In genomic region chr12:2214411-2214810, GRCh38 we compare ENCODE assay signal across 15 cellular contexts.
A peak's percentile ranks its signal among the peaks of the same experiment; 100 is the strongest.
DNase-seq lines count a peak whose midpoint lies in the region; TF ChIP-seq lines count a peak whose summit lies in the region.
"Had no signal": no experiment of that assay in that cellular context is flagged by ENCODE, and none has a peak within 500 bp of the region (broad histone marks: within the 10 kb centered on the region; RNA-seq: fewer than 3 reads in every experiment).

No MANE protein-coding gene starts in this region.

- no peak for TF ChIP-seq CTCF in NB4 (IDR thresholded peaks at IDR 0.05; ENCODE audit: low read depth, low read length)
- TF ChIP-seq CTCF in brain (conservative IDR thresholded peaks at IDR 0.05), result no peak
- TF ChIP-seq CTCF in right atrium auricular region (IDR thresholded peaks at IDR 0.05), result no peak

- peak; percentile 19 for DNase-seq in NB4 (ENCODE audit: low read depth)
- DNase-seq in right atrium auricular region (ENCODE audit: low spot score), result no peak
- DNase-seq in neuronal stem cell (ENCODE audit: low spot score), result no peak
- no peak for DNase-seq in activated gamma-delta T cell treated with Interleukin-2 at 50 U/mL for 16 hours
- no peak for DNase-seq in activated naive CD4-positive, alpha-beta T cell treated with anti-CD3 and anti-CD28 coated beads, Interleukin-2, amount 50 U/mL, for 16 hours
- no peak for DNase-seq in effector CD4-positive, alpha-beta T cell
- DNase-seq in DMS114 treated with DMSO at 0.1 percent for 48 hours (lab: John Stamatoyannopoulos, UW; ENCODE audit: unreplicated experiment), result no peak
- DNase-seq: C1 segment of cervical spinal cord, GDM1, HCEC 1CT, NCI-H1417 treated with DMSO at 0.1 percent for 48 hours, NCI-H2029, NCI-H524 had no signal

- no peak overlapping the region for H4K91ac ChIP-seq in neuronal stem cell (ENCODE audit: low read depth, low read length, poor library complexity)

- no peaks in the 10 kb centered on the region for H3K9me3 ChIP-seq in right atrium auricular region
- H3K9me3 ChIP-seq in neuronal stem cell (replicated peaks in 1 of 2; ENCODE audit: control insufficient read depth in 2 of 2, insufficient read depth in 1 of 2, low read depth in 1 of 2, low read length in 2 of 2), result no peaks in the 10 kb centered on the region

- H3K27ac Mint-ChIP-seq in brain, result peak overlapping the region; percentile 26 to 97 (median 96)

- no peak overlapping the region for H3K4me2 ChIP-seq in neuronal stem cell (ENCODE audit: insufficient read depth, low read length, poor library complexity, severe bottlenecking)

- no peaks in the 10 kb centered on the region for H3K36me3 Mint-ChIP-seq in brain

- H3K27me3 Mint-ChIP-seq in brain, result no peaks in the 10 kb centered on the region

- no peak overlapping the region for H3K14ac ChIP-seq in neuronal stem cell (ENCODE audit: low read length)

- H4K8ac ChIP-seq in neuronal stem cell (ENCODE audit: low read depth, low read length), result no peak overlapping the region

- no peaks in the 10 kb centered on the region for H3K79me1 ChIP-seq in neuronal stem cell (ENCODE audit: low read depth, low read length)

- TF ChIP-seq POLR2A in NB4 (IDR thresholded peaks at IDR 0.05; ENCODE audit: extremely low read depth, insufficient read length), result no peak

- H2BK5ac ChIP-seq in neuronal stem cell (ENCODE audit: low read length), result no peak overlapping the region

- H2AFZ ChIP-seq in neuronal stem cell (ENCODE audit: low read length), result no peak overlapping the region

- H3K18ac ChIP-seq in neuronal stem cell (ENCODE audit: low read length), result no peak overlapping the region

- H3K36me3 ChIP-seq in right atrium auricular region (peaks cover 9% of the 10 kb centered on the region), neuronal stem cell (replicated peaks in 1 of 2; ENCODE audit: control insufficient read depth in 2 of 2, insufficient read depth in 2 of 2, low read length in 2 of 2) (no peaks in the 10 kb centered on the region)

- WGBS in neuronal stem cell (ENCODE audit: extremely low coverage in 2 of 2, insufficient read length in 2 of 2, insufficient replicate concordance in 1 of 2), 2 donors, result no CpG with 5 or more reads among the region's 8 CpGs

- H3K9ac ChIP-seq in neuronal stem cell (ENCODE audit: low read depth, low read length, poor library complexity), result no peak overlapping the region

- H3K4me1 ChIP-seq in right atrium auricular region (peaks cover 0 to 64% of the 10 kb centered on the region in 2 donors), neuronal stem cell (ENCODE audit: control insufficient read depth in 2 of 2, insufficient read depth in 1 of 2, low read depth in 1 of 2, low read length in 2 of 2) (peaks cover 4 to 11% of the 10 kb centered on the region in 2 donors)

- no peaks in the 10 kb centered on the region for H3K27me3 ChIP-seq in right atrium auricular region
- peaks cover 0 to 3% (median 0%) of the 10 kb centered on the region in 3 experiments for H3K27me3 ChIP-seq in neuronal stem cell (ENCODE audit: control insufficient read depth in 3 of 3, insufficient read depth in 3 of 3, low read depth in 1 of 3, low read length in 3 of 3)

- peak overlapping the region; percentile 30 for H2BK15ac ChIP-seq in neuronal stem cell (ENCODE audit: low read length)

- no peak overlapping the region for H2BK12ac ChIP-seq in neuronal stem cell (ENCODE audit: low read length)

- H3K4me3 Mint-ChIP-seq in brain, result peak overlapping the region in 1 of 5 experiments; percentile 74

- H3K9me3 Mint-ChIP-seq in brain, result no peaks in the 10 kb centered on the region

- peaks cover 71% of the 10 kb centered on the region for H3K4me1 Mint-ChIP-seq in brain

- H3K23ac ChIP-seq in neuronal stem cell (ENCODE audit: low read depth, low read length, poor library complexity), result no peak overlapping the region

- H3K4ac ChIP-seq in neuronal stem cell (ENCODE audit: low read length), result no peak overlapping the region

- H3K4me3 ChIP-seq in NB4 (ENCODE audit: low read depth, low read length), result no peak overlapping the region
- H3K4me3 ChIP-seq in right atrium auricular region, result no peak overlapping the region
- H3K4me3 ChIP-seq in neuronal stem cell (ENCODE audit: low read length in 2 of 2), result no peak overlapping the region
- H3K4me3 ChIP-seq: GM12878 had no signal

- H2BK120ac ChIP-seq in neuronal stem cell (ENCODE audit: low read depth, low read length), result no peak overlapping the region

- peak overlapping the region; percentile 48 to 49 for H3K27ac ChIP-seq in right atrium auricular region
- no peak overlapping the region for H3K27ac ChIP-seq in neuronal stem cell (replicated peaks; ENCODE audit: low read length)

- no peak overlapping the region for H2AK5ac ChIP-seq in neuronal stem cell (ENCODE audit: low read depth, low read length)
